Comparison of ENCODE assay signal across 33 cellular contexts in genomic region chr1:180814258-180814657, GRCh38.
"Had no signal": no experiment of that assay in that cellular context is flagged by ENCODE, and none has a peak within 500 bp of the region (broad histone marks: within the 10 kb centered on the region; RNA-seq: fewer than 3 reads in every experiment).

No MANE protein-coding gene starts in this region.

- H3K27me3 Mint-ChIP-seq: activated CD4-positive, alpha-beta T cell treated with anti-CD3 and anti-CD28 coated beads for 36 hours; activated CD4-positive, alpha-beta T cell treated with anti-CD3 and anti-CD28 coated beads, Interleukin-2, amount 10 ng/mL, durations not matched to agents 7 days and 5 days; activated T-cell treated with anti-CD3 and anti-CD28 coated beads, Interleukin-2, amount 50 U/mL, for 24 hours had no signal

- H3K4me2 ChIP-seq: SK-N-SH had no signal

- H3K9me3 ChIP-seq: adrenal gland, body of pancreas, breast epithelium, MG63, SJSA1, SK-N-SH had no signal

- H3K27ac ChIP-seq: adrenal gland, body of pancreas, breast epithelium, SJSA1 had no signal

- H3K9ac ChIP-seq: SK-N-SH had no signal

- H3K4me3 Mint-ChIP-seq: activated CD4-positive, alpha-beta T cell treated with anti-CD3 and anti-CD28 coated beads for 36 hours; activated CD4-positive, alpha-beta T cell treated with anti-CD3 and anti-CD28 coated beads, Interleukin-2, amount 10 ng/mL, durations not matched to agents 7 days and 5 days; activated CD8-positive, alpha-beta T cell treated with anti-CD3 and anti-CD28 coated beads, Interleukin-2, amount 10 ng/mL, durations not matched to agents 7 days and 5 days; activated naive CD4-positive, alpha-beta T cell treated with anti-CD3 and anti-CD28 coated beads for 36 hours; activated T-cell treated with anti-CD3 and anti-CD28 coated beads, Interleukin-2, amount 50 U/mL, for 24 hours; activated T-helper 1 cell treated with anti-CD3 and anti-CD28 coated beads, Interleukin-12 subunit alpha, Interleukin-12 subunit beta, Interleukin-2, Interleukin-4 antibody, amounts not matched to agents 30 ng/mL and 10 ng/mL and 1 ng/mL, durations not matched to agents 14 hours and 24 hours and 36 hours; T-helper 1 cell treated with Interleukin-12 subunit alpha and Interleukin-12 subunit beta and Interleukin-4 antibody, amounts not matched to agents 30 μg/mL and 1 μg/mL, for 36 hours; T-helper 2 cell treated with Interferon-gamma antibody and Interleukin-4, amounts not matched to agents 5 μg/mL and 100 μg/mL, for 36 hours; WTC11 had no signal

- H3K27me3 ChIP-seq: adrenal gland, body of pancreas, breast epithelium, MG63, SJSA1 had no signal

- DNase-seq: activated CD4-positive, alpha-beta T cell treated with anti-CD3 and anti-CD28 coated beads for 36 hours; activated CD4-positive, alpha-beta T cell treated with anti-CD3 and anti-CD28 coated beads, Interleukin-2, amount 10 ng/mL, durations not matched to agents 7 days and 5 days; activated CD4-positive, alpha-beta T cell treated with anti-CD3 and anti-CD28 coated beads, Interleukin-2, amount 50 U/mL, for 48 hours; activated CD8-positive, alpha-beta T cell treated with anti-CD3 and anti-CD28 coated beads, Interleukin-2, amount 10 ng/mL, durations not matched to agents 7 days and 5 days; activated gamma-delta T cell treated with Interleukin-2 at 50 U/mL for 16 hours; activated naive CD4-positive, alpha-beta T cell treated with anti-CD3 and anti-CD28 coated beads for 36 hours; activated T-cell treated with anti-CD3 and anti-CD28 coated beads, Interleukin-2, amount 50 U/mL, for 24 hours; adrenal gland; body of pancreas; caudate nucleus; cerebellar nuclear complex; MG63; MV-4-11; NCI-H1092; NCI-H1436 treated with DMSO at 0.1 percent for 48 hours; NCI-H187 treated with DMSO at 0.1 percent for 48 hours; NCI-H2081; NCI-H226; NCI-H446 treated with DMSO at 0.1 percent for 48 hours; NCI-H524; NCI-H82; SHP77 treated with DMSO at 0.1 percent for 48 hours; SK-N-SH had no signal

- H3K4me1 ChIP-seq: adrenal gland, breast epithelium had no signal

- H3K4me3 ChIP-seq: adrenal gland, body of pancreas, breast epithelium, MG63, SJSA1 had no signal

- FAIRE-seq: astrocyte had no signal

- H3K9me3 Mint-ChIP-seq: activated CD4-positive, alpha-beta T cell treated with anti-CD3 and anti-CD28 coated beads, Interleukin-2, amount 10 ng/mL, durations not matched to agents 7 days and 5 days; activated naive CD4-positive, alpha-beta T cell treated with anti-CD3 and anti-CD28 coated beads for 36 hours; activated naive CD4-positive, alpha-beta T cell treated with anti-CD3 and anti-CD28 coated beads, Interleukin-2, amount 50 U/mL, for 72 hours; activated T-cell treated with anti-CD3 and anti-CD28 coated beads, Interleukin-2, amount 50 U/mL, for 24 hours; activated T-helper 1 cell treated with anti-CD3 and anti-CD28 coated beads, Interleukin-12 subunit alpha, Interleukin-12 subunit beta, Interleukin-2, Interleukin-4 antibody, amounts not matched to agents 30 ng/mL and 10 ng/mL and 1 ng/mL, durations not matched to agents 14 hours and 24 hours and 36 hours; T-helper 1 cell treated with Interleukin-12 subunit alpha and Interleukin-12 subunit beta and Interleukin-4 antibody, amounts not matched to agents 30 μg/mL and 1 μg/mL, for 36 hours; T-helper 2 cell treated with Interferon-gamma antibody and Interleukin-4, amounts not matched to agents 5 μg/mL and 100 μg/mL, for 36 hours; WTC11 had no signal

- ATAC-seq: activated CD4-positive, alpha-beta T cell treated with anti-CD3 and anti-CD28 coated beads for 36 hours; activated CD4-positive, CD25-positive, alpha-beta regulatory T cell treated with anti-CD3 and anti-CD28 coated beads, Interleukin-2, amount 50 U/mL, for 24 hours; activated CD8-positive, alpha-beta T cell treated with anti-CD3 and anti-CD28 coated beads, Interleukin-2, amount 10 ng/mL, durations not matched to agents 7 days and 5 days; activated naive CD4-positive, alpha-beta T cell treated with anti-CD3 and anti-CD28 coated beads, Interleukin-2, amount 50 U/mL, for 72 hours; body of pancreas; Panc1; WTC11 had no signal

- H3K36me3 ChIP-seq: adrenal gland, breast epithelium, MG63, SJSA1 had no signal

- H3K36me3 Mint-ChIP-seq: WTC11 had no signal
